ENCODE assay signal across 36 cellular contexts in the genomic region with DNA sequence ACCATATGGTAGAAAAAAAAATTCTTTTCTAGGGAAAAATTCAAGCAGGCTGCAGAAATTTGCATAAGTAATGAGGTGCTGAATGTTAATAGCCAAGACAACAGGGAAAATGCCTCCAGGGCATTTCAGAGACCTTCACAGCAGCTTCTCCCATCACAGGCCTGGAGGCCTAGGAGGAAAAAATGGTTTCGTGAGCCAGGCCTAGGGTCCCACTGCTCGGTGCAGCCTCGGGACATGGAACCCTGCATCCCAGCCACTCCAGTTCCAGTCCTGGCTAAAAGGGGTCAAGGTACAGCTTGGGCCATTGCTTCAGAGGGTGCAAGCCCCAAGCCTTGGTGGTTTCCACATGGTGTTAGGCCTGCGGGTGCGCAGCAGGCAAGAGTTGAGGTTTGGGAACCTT.
"Had no signal": no experiment of that assay in that cellular context is flagged by ENCODE, and none has a peak within 500 bp of the region (broad histone marks: within the 10 kb centered on the region; RNA-seq: fewer than 3 reads in every experiment).

No MANE protein-coding gene starts in this region.

- H3K27me3 ChIP-seq: MG63 had no signal

- H3K36me3 ChIP-seq: MG63 had no signal

- H3K9me3 ChIP-seq: MG63 had no signal

- DNase-seq: Karpas-422, Kasumi-1, MG63, MM.1S, MV-4-11, NCI-H1048, NCI-H1092, NCI-H1092 treated with DMSO at 0.1 percent for 48 hours, NCI-H1105, NCI-H1105 treated with DMSO at 0.1 percent for 48 hours, NCI-H1417, NCI-H1417 treated with DMSO at 0.1 percent for 48 hours, NCI-H1436, NCI-H1436 treated with DMSO at 0.1 percent for 48 hours, NCI-H146, NCI-H1694, NCI-H1694 treated with DMSO at 0.1 percent for 48 hours, NCI-H187, NCI-H187 treated with DMSO at 0.1 percent for 48 hours, NCI-H1930, NCI-H2029, NCI-H2029 treated with DMSO at 0.1 percent for 48 hours, NCI-H2081, NCI-H2081 treated with DMSO at 0.1 percent for 48 hours, NCI-H2107, NCI-H2171, NCI-H2171 treated with DMSO at 0.1 percent for 48 hours, NCI-H2227 treated with DMSO at 0.1 percent for 48 hours, NCI-H226, NCI-H345, NCI-H446, NCI-H446 treated with DMSO at 0.1 percent for 48 hours, NCI-H510A, NCI-H510A treated with DMSO at 0.1 percent for 48 hours, NCI-H524, NCI-H524 treated with DMSO at 0.1 percent for 48 hours had no signal

- H3K4me3 ChIP-seq: MG63 had no signal
